ENCODE assay signal across 12 cellular contexts in genomic region chr5:54889826-54890225, GRCh38.
DNase-seq lines count a peak whose midpoint lies in the region; ATAC-seq, FAIRE-seq and TF ChIP-seq lines count a peak whose summit lies in the region.
"Had no signal": no experiment of that assay in that cellular context is flagged by ENCODE, and none has a peak within 500 bp of the region (broad histone marks: within the 10 kb centered on the region; RNA-seq: fewer than 3 reads in every experiment).

No MANE protein-coding gene starts in this region.

- H3K4me1 ChIP-seq in IMR-90 (ENCODE audit: control insufficient read depth, insufficient read depth, low read length) (peaks cover 4% of the 10 kb centered on the region), kidney (ENCODE audit: control insufficient read depth in 1 of 2, insufficient read depth in 1 of 2, low read depth in 1 of 2, low read length in 2 of 2) (peaks cover 22% of the 10 kb centered on the region in 2 donors), vagina (no peaks in the 10 kb centered on the region)

- WGBS in IMR-90 (ENCODE audit: extremely low coverage in 2 of 2, insufficient read length in 1 of 2), 2 experiments, result 14% methylated on average over 1 of the region's 1 CpG; no CpG with 5 or more reads in 1 of the 2 experiments

- no peak overlapping the region for H2AK5ac ChIP-seq in IMR-90 (ENCODE audit: low read depth, low read length)

- no peak overlapping the region for H3K56ac ChIP-seq in IMR-90 (ENCODE audit: extremely low read depth, insufficient read depth, low read length)

- no peak overlapping the region for H2BK120ac ChIP-seq in IMR-90 (ENCODE audit: low read depth, low read length)

- no peak overlapping the region for H2BK5ac ChIP-seq in IMR-90 (ENCODE audit: low read depth, low read length, poor library complexity, severe bottlenecking)

- H3K9me3 ChIP-seq in IMR-90 (ENCODE audit: control insufficient read depth, insufficient read depth, low read length) (no peaks in the 10 kb centered on the region), kidney (ENCODE audit: control insufficient read depth in 1 of 2, low read length in 2 of 2) (no peaks in the 10 kb centered on the region), vagina (no peaks in the 10 kb centered on the region)

- no peak overlapping the region for H3K4me2 ChIP-seq in IMR-90 (ENCODE audit: low read depth, low read length)

- TF ChIP-seq POLR2A in IMR-90 (IDR thresholded peaks at IDR 0.05; ENCODE audit: low read depth, low read length), result no peak
- no peak for TF ChIP-seq POLR2A in vagina (IDR thresholded peaks at IDR 0.05)

- H3K4ac ChIP-seq in IMR-90 (ENCODE audit: low read depth, low read length), result no peak overlapping the region

- H4K20me1 ChIP-seq in IMR-90 (ENCODE audit: insufficient read depth, low read length), result no peaks in the 10 kb centered on the region

- POLR2A ChIA-PET in IMR-90 (lab: Charles Lee; ENCODE audit: unreplicated experiment), result no interaction called here

- H3K27me3 ChIP-seq in IMR-90 (ENCODE audit: control insufficient read depth, insufficient read depth, low read length) (peaks cover 8% of the 10 kb centered on the region), vagina (no peaks in the 10 kb centered on the region)

- in situ Hi-C loops in IMR-90 (cut with MboI; ENCODE audit: low sequenced_read_pairs) (loop anchor here (10.0 kb wide), 1 partner anchor 635 kb away; no protein-coding TSS in a partner anchor), astrocyte of the spinal cord (cut with HindIII; ENCODE audit: low sequenced_read_pairs) (no loop called here)

- H2BK20ac ChIP-seq in IMR-90 (ENCODE audit: low read depth, low read length), result peak overlapping the region; percentile 48; the same call in 1 of the 2 replicates

- peak; percentile 76 for DNase-seq in AG09309 (ENCODE audit: low read depth)
- peak; percentile 58 for DNase-seq in IMR-90
- peak; percentile 79 for DNase-seq in astrocyte of the spinal cord (ENCODE audit: low read depth, low spot score)
- no peak for DNase-seq in kidney
- no peak for DNase-seq in NK-92 (lab: John Stamatoyannopoulos, UW; ENCODE audit: unreplicated experiment)
- no peak for DNase-seq in vagina (ENCODE audit: extremely low spot score in 2 of 2)
- DNase-seq: CD4-positive, CD25-positive, alpha-beta regulatory T cell; NCI-H1436; stimulated activated naive B cell treated with anti-CD40 and anti-IgM and Interleukin-4, amounts not matched to agents 10 μg/mL and 1 μg/mL and 100 μg/mL, for 72 hours had no signal

- H4K5ac ChIP-seq in IMR-90 (ENCODE audit: low read depth, low read length), result no peak overlapping the region

- no peaks in the 10 kb centered on the region for H3K36me3 ChIP-seq in IMR-90 (ENCODE audit: control insufficient read depth, insufficient read depth, low read length)
- no peaks in the 10 kb centered on the region for H3K36me3 ChIP-seq in kidney (ENCODE audit: control insufficient read depth in 1 of 2, insufficient read depth in 2 of 2, low read length in 2 of 2)
- no peaks in the 10 kb centered on the region for H3K36me3 ChIP-seq in vagina

- no peak overlapping the region for H3K27ac ChIP-seq in IMR-90 (ENCODE audit: insufficient read depth, low read length)
- peak overlapping the region; percentile 67 to 76 for H3K27ac ChIP-seq in kidney (ENCODE audit: low read depth in 2 of 2, low read length in 2 of 2)
- no peak overlapping the region for H3K27ac ChIP-seq in vagina
- H3K27ac ChIP-seq: VCaP had no signal

- no peaks in the 10 kb centered on the region for H3K79me1 ChIP-seq in IMR-90 (ENCODE audit: low read depth in 1 of 2, low read length in 2 of 2)

- H4K91ac ChIP-seq in IMR-90 (ENCODE audit: insufficient read depth, low read depth, low read length), result no peak overlapping the region

- H3K9ac ChIP-seq in IMR-90 (ENCODE audit: low read depth, low read length) (no peak overlapping the region), kidney (ENCODE audit: low read length in 2 of 2) (no peak overlapping the region)

- no peak overlapping the region for H3K23ac ChIP-seq in IMR-90 (ENCODE audit: low read depth, low read length)

- ATAC-seq in IMR-90 (ENCODE audit: low read depth), result peak; percentile 91
- ATAC-seq in GM18519 (IDR thresholded peaks at IDR 0.05; ENCODE audit: low FRiP score, unreplicated experiment), result no peak
- ATAC-seq in HG02970 (IDR thresholded peaks at IDR 0.05; ENCODE audit: low FRiP score, unreplicated experiment), result no peak
- ATAC-seq: stimulated activated naive B cell treated with anti-CD40 and anti-IgM and Interleukin-4, amounts not matched to agents 10 μg/mL and 1 μg/mL and 100 μg/mL, for 72 hours had no signal

- no peak overlapping the region for H2AK9ac ChIP-seq in IMR-90 (replicated peaks; ENCODE audit: low read depth, low read length, poor library complexity)

- H3K18ac ChIP-seq in IMR-90 (ENCODE audit: low read depth, low read length), result peak overlapping the region; percentile 43; the same call in 1 of the 2 replicates

- dilution Hi-C loops in IMR-90 (cut with HindIII; ENCODE audit: low sequenced_read_pairs, unreplicated experiment), result no loop called here

- CTCF ChIA-PET in IMR-90 (lab: Yijun Ruan, JAX), result interaction anchor here (1.1 kb wide), 1 partner anchor 373 kb away, joined by 3 read pairs; no protein-coding TSS in a partner anchor

- H3K4me3 ChIP-seq in AG09309 (ENCODE audit: control insufficient read depth, low read depth, low read length), result no peak overlapping the region
- H3K4me3 ChIP-seq in IMR-90 (ENCODE audit: insufficient read depth, low read depth, low read length), result no peak overlapping the region
- H3K4me3 ChIP-seq in astrocyte of the spinal cord (ENCODE audit: low read depth, low read length), result no peak overlapping the region
- no peak overlapping the region for H3K4me3 ChIP-seq in kidney (ENCODE audit: low read length in 2 of 2)
- H3K4me3 ChIP-seq in vagina, result no peak overlapping the region

- peak; percentile 89 for FAIRE-seq in kidney (lab: Jason Lieb, UNC)

- no TSS peak for BruUV-seq in IMR-90 (replicated peaks; lab: Mats Ljungman, UMichigan)

- no peak overlapping the region for H2BK15ac ChIP-seq in IMR-90 (ENCODE audit: low read depth, low read length)

- intact Hi-C loops in IMR-90 (cut with micrococcal nuclease) (no loop called here), kidney (cut with DNase I) (no loop called here), vagina (cut with DNase I) (no loop called here)

- no peak overlapping the region for H2AFZ ChIP-seq in IMR-90 (replicated peaks; ENCODE audit: low read length, poor library complexity)

- no peak overlapping the region for H4K8ac ChIP-seq in IMR-90 (ENCODE audit: low read depth in 2 of 2, low read length in 2 of 2)

- TF ChIP-seq CTCF in AG09309 (IDR thresholded peaks at IDR 0.05; ENCODE audit: control insufficient read depth, insufficient read depth, low read depth, low read length, missing control alignments) (no peak), IMR-90 (conservative IDR thresholded peaks at IDR 0.05; ENCODE audit: low read depth, low read length) (no peak), astrocyte of the spinal cord (IDR thresholded peaks at IDR 0.05; ENCODE audit: low read depth, low read length) (no peak), kidney (IDR thresholded peaks at IDR 0.05; ENCODE audit: borderline replicate concordance, extremely low read depth, insufficient read depth) (no peak), vagina (IDR thresholded peaks at IDR 0.05) (no peak)

- no peaks in the 10 kb centered on the region; the same call in 1 of the 2 replicates for H3K9me1 ChIP-seq in IMR-90 (ENCODE audit: insufficient read depth, low read length)

- TF ChIP-seq RAD21 in IMR-90 (IDR thresholded peaks at IDR 0.05; ENCODE audit: low read length), result no peak

- 0 out of 2 replicates have a peak overlapping the region, but pooled peaks have one; percentile 1 for H3K14ac ChIP-seq in IMR-90 (replicated peaks; ENCODE audit: low read depth, low read length)

TF ChIP-seq in IMR-90, 13 proteins besides CTCF, POLR2A, EP300 and RAD21:
- TF ChIP-seq MAFK (IDR thresholded peaks at IDR 0.05; ENCODE audit: low read depth, low read length) (0 out of 2 replicates have a peak, but pooled peaks have one; percentile 7), MAZ (IDR thresholded peaks at IDR 0.05; ENCODE audit: borderline replicate concordance, low read depth, low read length) (no peak), CEBPB (IDR thresholded peaks at IDR 0.05; ENCODE audit: low read depth, low read length) (peak; percentile 33; the same call in 1 of the 2 replicates)

Comparison
In these comparisons a context has a peak if more than half of its experiments do, and no peak if none do; other contexts are left out.
1. DNase-seq: peak in AG09309 (single experiment), IMR-90 (single experiment) and astrocyte of the spinal cord (single experiment); none in kidney (single experiment), NK-92 (single experiment) and vagina (0 of 2).
2. H3K27ac ChIP-seq: peak in kidney (2 of 2); none in IMR-90 (single experiment) and vagina (single experiment).